Comparison of ENCODE assay signal across 7 cellular contexts in genomic region chr12:12010277-12011031, GRCh38.
DNase-seq lines count a peak whose midpoint lies in the region; ATAC-seq lines count a peak whose summit lies in the region.

No MANE protein-coding gene starts in this region.

- H3K36me3 ChIP-seq in SJSA1: no peaks in the 10 kb centered on the region

- no peaks in the 10 kb centered on the region for H3K27me3 ChIP-seq in SJSA1 (replicated peaks)

- no peak overlapping the region for H3K4me3 ChIP-seq in SJSA1

- ATAC-seq in GM18867 (IDR thresholded peaks at IDR 0.05; ENCODE audit: unreplicated experiment) (peak; percentile 53), HG03039 (IDR thresholded peaks at IDR 0.05; ENCODE audit: unreplicated experiment) (peak; percentile 43)

- no peaks in the 10 kb centered on the region for H3K9me3 ChIP-seq in SJSA1 (replicated peaks)

- H3K27ac ChIP-seq in SJSA1: peak overlapping the region; percentile 75

- DNase-seq in SJSA1 (ENCODE audit: low read depth in 1 of 2, low spot score in 2 of 2) (peak in 1 of 2 experiments; percentile 62), anterior cingulate cortex (lab: John Stamatoyannopoulos, UW) (peak in 46 of 58 donors; percentile 9 to 77 (median 44)), kidney tubule cell (ENCODE audit: low spot score) (peak; percentile 72), cerebellar nuclear complex (lab: John Stamatoyannopoulos, UW) (no peak)
- DNase-seq in stimulated activated CD4-positive, alpha-beta T cell treated with anti-CD3 and anti-CD28 coated beads, Interleukin-4, amount 100 ng/mL, for 4 hours: peak; percentile 36 to 45

- H3K4me1 ChIP-seq in SJSA1 (replicated peaks): peaks cover 46% of the 10 kb centered on the region

Comparison
In these comparisons a context has a peak if more than half of its experiments do, and no peak if none do; other contexts are left out.
1. DNase-seq: peak in anterior cingulate cortex (46 of 58), kidney tubule cell (single experiment) and stimulated activated CD4-positive, alpha-beta T cell treated with anti-CD3 and anti-CD28 coated beads, Interleukin-4, amount 100 ng/mL, for 4 hours (2 of 2); none in cerebellar nuclear complex (0 of 2).